1 cellular context compared by ENCODE assay signal in the genomic region with DNA sequence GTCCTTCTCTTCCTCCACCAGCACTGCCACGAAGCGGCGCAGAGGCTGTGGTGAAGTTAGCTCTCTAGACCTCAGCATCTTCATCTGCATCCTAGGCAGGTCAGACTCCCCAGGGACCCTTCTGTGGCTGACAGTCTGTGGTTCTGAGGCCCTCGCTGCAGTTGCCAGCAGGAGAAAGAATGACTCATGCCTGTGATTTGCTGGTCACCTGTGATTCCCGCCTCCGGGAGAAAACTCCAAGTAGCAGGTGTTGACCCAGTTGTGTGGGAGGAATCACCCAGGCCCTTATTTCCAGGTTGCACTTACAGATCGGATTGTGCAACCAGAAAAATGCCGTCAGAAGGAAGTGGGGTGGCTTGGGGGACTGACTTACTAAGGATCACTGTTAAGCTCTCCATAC.
A peak's percentile ranks its signal among the peaks of the same experiment; 100 is the strongest.
TF ChIP-seq lines count a peak whose summit lies in the region.

No MANE protein-coding gene starts in this region.

TF ChIP-seq in GM12878, 131 proteins besides CTCF, POLR2A, EP300 and RAD21 (continued from another document and continues in another):
- TF ChIP-seq, protein P1, sequence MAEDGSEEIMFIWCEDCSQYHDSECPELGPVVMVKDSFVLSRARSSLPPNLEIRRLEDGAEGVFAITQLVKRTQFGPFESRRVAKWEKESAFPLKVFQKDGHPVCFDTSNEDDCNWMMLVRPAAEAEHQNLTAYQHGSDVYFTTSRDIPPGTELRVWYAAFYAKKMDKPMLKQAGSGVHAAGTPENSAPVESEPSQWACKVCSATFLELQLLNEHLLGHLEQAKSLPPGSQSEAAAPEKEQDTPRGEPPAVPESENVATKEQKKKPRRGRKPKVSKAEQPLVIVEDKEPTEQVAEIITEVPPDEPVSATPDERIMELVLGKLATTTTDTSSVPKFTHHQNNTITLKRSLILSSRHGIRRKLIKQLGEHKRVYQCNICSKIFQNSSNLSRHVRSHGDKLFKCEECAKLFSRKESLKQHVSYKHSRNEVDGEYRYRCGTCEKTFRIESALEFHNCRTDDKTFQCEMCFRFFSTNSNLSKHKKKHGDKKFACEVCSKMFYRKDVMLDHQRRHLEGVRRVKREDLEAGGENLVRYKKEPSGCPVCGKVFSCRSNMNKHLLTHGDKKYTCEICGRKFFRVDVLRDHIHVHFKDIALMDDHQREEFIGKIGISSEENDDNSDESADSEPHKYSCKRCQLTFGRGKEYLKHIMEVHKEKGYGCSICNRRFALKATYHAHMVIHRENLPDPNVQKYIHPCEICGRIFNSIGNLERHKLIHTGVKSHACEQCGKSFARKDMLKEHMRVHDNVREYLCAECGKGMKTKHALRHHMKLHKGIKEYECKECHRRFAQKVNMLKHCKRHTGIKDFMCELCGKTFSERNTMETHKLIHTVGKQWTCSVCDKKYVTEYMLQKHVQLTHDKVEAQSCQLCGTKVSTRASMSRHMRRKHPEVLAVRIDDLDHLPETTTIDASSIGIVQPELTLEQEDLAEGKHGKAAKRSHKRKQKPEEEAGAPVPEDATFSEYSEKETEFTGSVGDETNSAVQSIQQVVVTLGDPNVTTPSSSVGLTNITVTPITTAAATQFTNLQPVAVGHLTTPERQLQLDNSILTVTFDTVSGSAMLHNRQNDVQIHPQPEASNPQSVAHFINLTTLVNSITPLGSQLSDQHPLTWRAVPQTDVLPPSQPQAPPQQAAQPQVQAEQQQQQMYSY (CRISPR knock-in tag; IDR thresholded peaks at IDR 0.05), result no peak
- TF ChIP-seq ZBTB40 (IDR thresholded peaks at IDR 0.05; ENCODE audit: borderline replicate concordance) (no peak), ESRRA (IDR thresholded peaks at IDR 0.05; ENCODE audit: low read length) (no peak), MXI1 (IDR thresholded peaks at IDR 0.05; ENCODE audit: low read depth, low read length) (no peak), RFX5 (IDR thresholded peaks at IDR 0.05; ENCODE audit: low read depth, low read length) (no peak), IRF3 (IDR thresholded peaks at IDR 0.05) (no peak), TCF7 (IDR thresholded peaks at IDR 0.05; ENCODE audit: borderline replicate concordance) (no peak), ZBED1 (IDR thresholded peaks at IDR 0.05; ENCODE audit: borderline replicate concordance) (no peak), SREBF2 (IDR thresholded peaks at IDR 0.05; ENCODE audit: low read length) (no peak), SIN3A (IDR thresholded peaks at IDR 0.05; ENCODE audit: low read depth, low read length) (no peak), IRF5 (IDR thresholded peaks at IDR 0.05; ENCODE audit: borderline replicate concordance) (no peak), EGR1 (IDR thresholded peaks at IDR 0.05; ENCODE audit: borderline replicate concordance in 1 of 2, low read depth in 2 of 2, low read length in 2 of 2) (no peak), CHD4 (IDR thresholded peaks at IDR 0.05) (no peak), ATF7 (IDR thresholded peaks at IDR 0.05; ENCODE audit: low read depth) (peak; percentile 75), RB1 (IDR thresholded peaks at IDR 0.05; ENCODE audit: borderline replicate concordance) (peak; percentile 66; the same call in 1 of the 2 replicates), USF1 (IDR thresholded peaks at IDR 0.05; ENCODE audit: borderline replicate concordance, extremely low read length, insufficient read depth, low read depth, low read length) (no peak), TBL1XR1 (IDR thresholded peaks at IDR 0.05; ENCODE audit: low read depth, low read length) (no peak; the same call in 1 of the 2 replicates), NFYA (IDR thresholded peaks at IDR 0.05; ENCODE audit: borderline replicate concordance, low read depth, low read length) (no peak), RBBP5 (conservative IDR thresholded peaks at IDR 0.05) (no peak), ZBTB33 (IDR thresholded peaks at IDR 0.05) (no peak), KLF5 (IDR thresholded peaks at IDR 0.05; ENCODE audit: partially characterized antibody) (no peak), ZNF207 (IDR thresholded peaks at IDR 0.05; ENCODE audit: borderline replicate concordance) (no peak), RELB (IDR thresholded peaks at IDR 0.05; ENCODE audit: low read depth) (peak; percentile 86), JUND (IDR thresholded peaks at IDR 0.05; ENCODE audit: low read depth, low read length) (peak; percentile 74; the same call in 1 of the 2 replicates), SMAD1 (IDR thresholded peaks at IDR 0.05; ENCODE audit: low read depth, partially characterized antibody) (no peak), JUNB (IDR thresholded peaks at IDR 0.05) (peak; percentile 39; the same call in 1 of the 2 replicates), E2F4 (IDR thresholded peaks at IDR 0.05; ENCODE audit: low read depth, low read length) (no peak), BACH1 (IDR thresholded peaks at IDR 0.05; ENCODE audit: borderline replicate concordance) (peak; percentile 41; the same call in 1 of the 2 replicates), TCF12 (IDR thresholded peaks at IDR 0.05; ENCODE audit: low read depth, low read length) (peak; percentile 83; the same call in 1 of the 2 replicates), SMARCA5 (IDR thresholded peaks at IDR 0.05) (no peak), HCFC1 (IDR thresholded peaks at IDR 0.05; ENCODE audit: low read length) (no peak)
- TF ChIP-seq, protein P2, sequence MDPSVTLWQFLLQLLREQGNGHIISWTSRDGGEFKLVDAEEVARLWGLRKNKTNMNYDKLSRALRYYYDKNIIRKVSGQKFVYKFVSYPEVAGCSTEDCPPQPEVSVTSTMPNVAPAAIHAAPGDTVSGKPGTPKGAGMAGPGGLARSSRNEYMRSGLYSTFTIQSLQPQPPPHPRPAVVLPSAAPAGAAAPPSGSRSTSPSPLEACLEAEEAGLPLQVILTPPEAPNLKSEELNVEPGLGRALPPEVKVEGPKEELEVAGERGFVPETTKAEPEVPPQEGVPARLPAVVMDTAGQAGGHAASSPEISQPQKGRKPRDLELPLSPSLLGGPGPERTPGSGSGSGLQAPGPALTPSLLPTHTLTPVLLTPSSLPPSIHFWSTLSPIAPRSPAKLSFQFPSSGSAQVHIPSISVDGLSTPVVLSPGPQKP (IDR thresholded peaks at IDR 0.05; ENCODE audit: low read depth, low read length), result no peak
